17 cellular contexts compared by ENCODE assay signal in genomic region chr3:14412831-14413380, GRCh38. TPM values are rescaled to one million over a fixed set of nuclear protein-coding genes. Genes with fewer than 3 reads are reported as not detected.
A peak's percentile ranks its signal among the peaks of the same experiment; 100 is the strongest.
DNase-seq lines count a peak whose midpoint lies in the region; ATAC-seq, FAIRE-seq and TF ChIP-seq lines count a peak whose summit lies in the region.
"Had no signal": no experiment of that assay in that cellular context is flagged by ENCODE, and none has a peak within 500 bp of the region (broad histone marks: within the 10 kb centered on the region; RNA-seq: fewer than 3 reads in every experiment).

No MANE protein-coding gene starts in this region.

- H3K27ac ChIP-seq in HepG2 (ENCODE audit: extremely low read length, insufficient read depth, low read length) (no peak overlapping the region), right lobe of liver (no peak overlapping the region), vagina (peak overlapping the region; percentile 43)
- H3K27ac ChIP-seq: colonic mucosa, pancreas had no signal

- no peak for FAIRE-seq in HepG2 (lab: Jason Lieb, UNC)
- FAIRE-seq: pancreas had no signal

- 85% methylated on average over 13 of the region's 13 CpGs for WGBS in HepG2 (ENCODE audit: low lambda C conversion rate)
- 67% methylated on average over 7 of the region's 13 CpGs for WGBS in right lobe of liver (ENCODE audit: insufficient coverage, low coverage, low lambda C conversion rate, missing lambda C conversion rate)

- DNase-seq in HepG2 (ENCODE audit: low spot score) (no peak), right lobe of liver (no peak), astrocyte of the spinal cord (ENCODE audit: low read depth, low spot score) (peak; percentile 60), medulla oblongata (ENCODE audit: extremely low spot score) (peak; percentile 35), vagina (ENCODE audit: extremely low spot score in 2 of 2) (no peak), LoVo (ENCODE audit: low spot score) (no peak)
- DNase-seq: ACHN; activated CD4-positive, alpha-beta T cell treated with anti-CD3 and anti-CD28 coated beads, Interleukin-2, amount 50 U/mL, for 4 hours; activated naive CD4-positive, alpha-beta T cell treated with anti-CD3 and anti-CD28 coated beads, Interleukin-2, amount 10 ng/mL, durations not matched to agents 7 days and 5 days; colonic mucosa; DMS153; MV-4-11; NCI-H526; pancreas had no signal

- intact Hi-C loops in HepG2 (cut with micrococcal nuclease; ENCODE audit: unreplicated experiment), result no loop called here
- intact Hi-C loops in right lobe of liver (cut with DNase I), result no loop called here
- intact Hi-C loops in vagina (cut with DNase I), result no loop called here

- no peaks in the 10 kb centered on the region for H3K27me3 ChIP-seq in HepG2 (ENCODE audit: control insufficient read depth in 1 of 2, insufficient read depth in 2 of 2, low read length in 2 of 2)
- peaks cover 0 to 8% of the 10 kb centered on the region in 2 donors for H3K27me3 ChIP-seq in right lobe of liver
- no peaks in the 10 kb centered on the region for H3K27me3 ChIP-seq in vagina
- H3K27me3 ChIP-seq: colonic mucosa, pancreas had no signal

- H3K4me3 ChIP-seq in HepG2 (replicated peaks in 1 of 3; ENCODE audit: insufficient read depth in 1 of 3, low read depth in 2 of 3, low read length in 3 of 3) (no peak overlapping the region), right lobe of liver (no peak overlapping the region), astrocyte of the spinal cord (ENCODE audit: low read depth, low read length) (no peak overlapping the region), vagina (no peak overlapping the region)
- H3K4me3 ChIP-seq: colonic mucosa, pancreas had no signal

- in situ Hi-C loops in HepG2 (cut with HindIII; ENCODE audit: extremely low pct_ligation_motif_present, low pct_unique_long_range_greater_than_20kb), result no loop called here
- in situ Hi-C loops in astrocyte of the spinal cord (cut with HindIII; ENCODE audit: low sequenced_read_pairs), result no loop called here

- TF ChIP-seq CTCF in HepG2 (CRISPR knock-in tag; IDR thresholded peaks at IDR 0.05) (no peak), right lobe of liver (IDR thresholded peaks at IDR 0.05) (no peak), astrocyte of the spinal cord (IDR thresholded peaks at IDR 0.05; ENCODE audit: low read depth, low read length) (no peak), vagina (IDR thresholded peaks at IDR 0.05) (no peak)

- no peaks in the 10 kb centered on the region for H4K20me1 ChIP-seq in HepG2 (ENCODE audit: insufficient read depth, low read length)

- TF ChIP-seq EP300 in HepG2 (IDR thresholded peaks at IDR 0.05; ENCODE audit: low read depth in 2 of 2, low read length in 2 of 2) (no peak), HepG2 (CRISPR knock-in tag; IDR thresholded peaks at IDR 0.05; ENCODE audit: borderline replicate concordance) (no peak)

- TF ChIP-seq RAD21 in HepG2 (CRISPR knock-in tag; IDR thresholded peaks at IDR 0.05), result no peak

- H3K4me2 ChIP-seq in HepG2 (ENCODE audit: low read depth, low read length), result no peak overlapping the region

- TF ChIP-seq POLR2A in HepG2 (IDR thresholded peaks at IDR 0.05; ENCODE audit: insufficient read depth in 1 of 2, low read depth in 2 of 2, low read length in 2 of 2) (no peak), right lobe of liver (IDR thresholded peaks at IDR 0.05) (no peak), vagina (IDR thresholded peaks at IDR 0.05) (no peak)

- H3K4me1 ChIP-seq in HepG2 (ENCODE audit: insufficient read depth, low read length), result peaks cover 11% of the 10 kb centered on the region
- H3K4me1 ChIP-seq in right lobe of liver, result no peaks in the 10 kb centered on the region
- H3K4me1 ChIP-seq in vagina, result peaks cover 43% of the 10 kb centered on the region
- H3K4me1 ChIP-seq: colonic mucosa, pancreas had no signal

- no peak for ATAC-seq in HepG2
- no peak for ATAC-seq in right lobe of liver
- no peak for ATAC-seq in GM18907 (IDR thresholded peaks at IDR 0.05; ENCODE audit: unreplicated experiment)
- no peak for ATAC-seq in activated CD4-positive, CD25-positive, alpha-beta regulatory T cell treated with anti-CD3 and anti-CD28 coated beads, Interleukin-2, amount 50 U/mL, for 24 hours
- ATAC-seq: left lobe of liver, pancreas had no signal

- H3K9ac ChIP-seq in HepG2 (ENCODE audit: insufficient read depth, low read depth, low read length), result no peak overlapping the region

- H2AFZ ChIP-seq in HepG2 (ENCODE audit: low read length), result no peak overlapping the region

- no TSS peak for BruUV-seq in HepG2 (replicated peaks; lab: Mats Ljungman, UMichigan)

- peaks cover 6 to 27% of the 10 kb centered on the region in 2 experiments; a peak in 4 of 5 replicates for H3K36me3 ChIP-seq in HepG2 (replicated peaks in 1 of 2; ENCODE audit: control insufficient read depth in 1 of 2, insufficient read depth in 2 of 2, low read length in 2 of 2)
- H3K36me3 ChIP-seq in right lobe of liver, result no peaks in the 10 kb centered on the region
- H3K36me3 ChIP-seq in vagina, result peaks cover 0 to 6% of the 10 kb centered on the region in 2 donors
- H3K36me3 ChIP-seq: colonic mucosa, pancreas had no signal

- peaks cover 10% of the 10 kb centered on the region for H3K79me2 ChIP-seq in HepG2 (ENCODE audit: insufficient read depth, low read length)

- CTCF ChIA-PET in HepG2 (lab: Yijun Ruan, JAX; ENCODE audit: low intra/inter-chr PET ratio, low total read pairs), result no interaction called here

- H3K9me3 ChIP-seq in HepG2 (ENCODE audit: low read length), result no peaks in the 10 kb centered on the region
- no peaks in the 10 kb centered on the region for H3K9me3 ChIP-seq in right lobe of liver
- H3K9me3 ChIP-seq in vagina, result no peaks in the 10 kb centered on the region
- H3K9me3 ChIP-seq: colonic mucosa, pancreas had no signal

- POLR2A ChIA-PET in HepG2 (lab: Yijun Ruan, JAX), result no interaction called here

TF ChIP-seq in HepG2, 621 proteins besides CTCF, POLR2A, EP300 and RAD21:
- TF ChIP-seq GLI4 (CRISPR knock-in tag; IDR thresholded peaks at IDR 0.05; ENCODE audit: borderline replicate concordance) (no peak), ZNF605 (CRISPR knock-in tag; IDR thresholded peaks at IDR 0.05) (no peak), GABPB1 (CRISPR knock-in tag; IDR thresholded peaks at IDR 0.05) (0 out of 2 replicates have a peak, but pooled peaks have one; percentile 14), AGO2 (optimal IDR thresholded peaks at IDR 0.05; ENCODE audit: low read depth, low read length) (peak; percentile 23), IRF2 (CRISPR knock-in tag; IDR thresholded peaks at IDR 0.05) (no peak)

RNA-seq across cellular contexts. Expression of gene SLC6A6, which starts 10.5 kb away (rescaled TPM):
- total RNA-seq in HepG2 (2016; rRNA removed; fragmentation: Illumina TruSeq; extraction: Trizol), result 10.7 and 20.7 TPM in 2 replicates
- total RNA-seq in HepG2 (2016; cell fraction: cytosol; rRNA removed; fragmentation: Illumina TruSeq; extraction: Trizol; ENCODE audit: low read depth), result 8.8 and 11.0 TPM in 2 replicates
- total RNA-seq in HepG2 (2016; cell fraction: insoluble cytoplasmic fraction; rRNA removed; fragmentation: Illumina TruSeq; extraction: Trizol), result 8.8 and 20.3 TPM in 2 replicates
- total RNA-seq in HepG2 (2016; cell fraction: membrane; rRNA removed; fragmentation: Illumina TruSeq; extraction: Trizol), result 5.1 and 5.2 TPM in 2 replicates
- 25.9 and 32.4 TPM in 2 replicates for total RNA-seq in HepG2 (2016; cell fraction: nucleus; rRNA removed; fragmentation: Illumina TruSeq; extraction: Trizol)
- polyA plus RNA-seq in HepG2 (2011; rRNA removed), result 14.1 and 15.4 TPM in 2 replicates
- polyA plus RNA-seq in HepG2 (2011; cell fraction: cytosol; rRNA removed), result 8.6 and 9.7 TPM in 2 replicates
- polyA plus RNA-seq in HepG2 (2011; cell fraction: nucleus; rRNA removed), result 33.2 and 41.8 TPM in 2 replicates
- 10.9 and 13.7 TPM in 2 replicates for polyA plus RNA-seq in HepG2 (2012)
- 0.76 and 1.2 TPM in 2 replicates for polyA plus RNA-seq in HepG2 (2016; cell fraction: cytosol; fragmentation: Illumina TruSeq; extraction: Trizol; ENCODE audit: low read depth)
- 5.9 and 6.8 TPM in 2 replicates for polyA plus RNA-seq in HepG2 (2016; cell fraction: insoluble cytoplasmic fraction; fragmentation: Illumina TruSeq; extraction: Trizol; ENCODE audit: low read depth)
- 1.5 and 1.7 TPM in 2 replicates for polyA plus RNA-seq in HepG2 (2016; cell fraction: membrane; fragmentation: Illumina TruSeq; extraction: Trizol; ENCODE audit: low read depth)
- polyA plus RNA-seq in HepG2 (2016; cell fraction: nucleus; fragmentation: Illumina TruSeq; extraction: Trizol; ENCODE audit: insufficient read depth, low read depth), result 35.4 and 36.8 TPM in 2 replicates
- polyA minus RNA-seq in HepG2 (2011; rRNA and poly(A)+ RNA removed; ENCODE audit: low replicate concordance), result 52.1 and 83.7 TPM in 2 replicates
- 14.3 and 18.8 TPM in 2 replicates for polyA minus RNA-seq in HepG2 (2011; cell fraction: cytosol; rRNA and poly(A)+ RNA removed)
- polyA minus RNA-seq in HepG2 (2011; cell fraction: nucleus; rRNA and poly(A)+ RNA removed), result 28.2 and 33.0 TPM in 2 replicates
- total RNA-seq in right lobe of liver, result 1 to 10 TPM; 1.5 to 8.2 (median 4.1) TPM
- total RNA-seq in vagina, result 30.7 TPM

Comparison
In these comparisons a context has a peak if more than half of its experiments do, and no peak if none do; other contexts are left out.
1. DNase-seq: peak in astrocyte of the spinal cord (single experiment) and medulla oblongata (single experiment); none in HepG2 (single experiment), right lobe of liver (0 of 3), vagina (0 of 2) and LoVo (single experiment).